ENCODE assay signal across 8 cellular contexts in genomic region chr3:179071161-179071568, GRCh38. TPM values are rescaled to one million over a fixed set of nuclear protein-coding genes. Genes with fewer than 3 reads are reported as not detected.
DNase-seq lines count a peak whose midpoint lies in the region; ATAC-seq and TF ChIP-seq lines count a peak whose summit lies in the region.

No MANE protein-coding gene starts in this region.

- peak overlapping the region; percentile 89 for H3K4me2 ChIP-seq in PC-3 (ENCODE audit: low read length)

- CTCF ChIA-PET in PC-3 (lab: Charles Lee), result no interaction called here

- intact Hi-C loops in heart right ventricle (cut with DNase I), result loop anchor here in 4 of 10 donors (5.0 to 10.0 kb wide), 4 partner anchors 46 to 251 kb away; partner anchors contain the start of genes PIK3CA (in 1 of the 4) and ZNF639 (in 1 of the 4)
- intact Hi-C loops in Right ventricle myocardium inferior (cut with DNase I), result loop anchor here (5.0 kb wide), 2 partner anchors 49 to 76 kb away; partner anchors contain the start of gene PIK3CA
- intact Hi-C loops in PC-3 (cut with micrococcal nuclease), result loop anchor here (2.0 to 5.0 kb wide), 2 partner anchors 36 to 56 kb away; no protein-coding TSS in a partner anchor
- intact Hi-C loops in head of caudate nucleus (cut with DNase I), result loop anchor here (2.0 to 5.0 kb wide), 3 partner anchors 54 to 252 kb away; partner anchors contain the start of genes PIK3CA and ZNF639
- intact Hi-C loops in sigmoid colon (cut with DNase I), result loop anchor here (2.0 to 10.0 kb wide), 4 partner anchors 28 to 254 kb away; partner anchors contain the start of genes PIK3CA and ZNF639

- H2AFZ ChIP-seq in PC-3 (ENCODE audit: low read length), result peak overlapping the region; percentile 99

- DNase-seq in heart right ventricle (no peak), Right ventricle myocardium inferior (ENCODE audit: missing footprints) (no peak), PC-3 (peak; percentile 38), head of caudate nucleus (peak in 33 of 42 donors; percentile 39 to 74 (median 55)), sigmoid colon (peak; percentile 69), NCI-H2029 (lab: John Stamatoyannopoulos, UW) (no peak)
- DNase-seq in activated naive CD4-positive, alpha-beta T cell treated with Interleukin-2 at 50 U/mL for 16 hours, result peak; percentile 74

- WGBS in heart right ventricle, 2 donors, result 4% methylated on average over 21 of the region's 21 CpGs
- 2 to 4% methylated on average over 21 of the region's 21 CpGs for WGBS in sigmoid colon, 2 donors

- no peaks in the 10 kb centered on the region for H4K20me1 ChIP-seq in PC-3 (ENCODE audit: low read length)

- no peak for TF ChIP-seq CTCF in heart right ventricle (IDR thresholded peaks at IDR 0.05)
- TF ChIP-seq CTCF in PC-3 (conservative IDR thresholded peaks at IDR 0.05; ENCODE audit: low read depth, low read length), result no peak
- no peak for TF ChIP-seq CTCF in sigmoid colon (IDR thresholded peaks at IDR 0.05)

- H3K36me3 ChIP-seq in heart right ventricle (peaks cover 0 to 16% (median 6%) of the 10 kb centered on the region in 9 donors), PC-3 (ENCODE audit: low read depth, low read length) (no peaks in the 10 kb centered on the region), sigmoid colon (peaks cover 0 to 13% (median 9%) of the 10 kb centered on the region in 4 donors)

- TF ChIP-seq EP300 in sigmoid colon (IDR thresholded peaks at IDR 0.05), result no peak

- no peak for TF ChIP-seq POLR2A in sigmoid colon (IDR thresholded peaks at IDR 0.05)

- H3K27me3 ChIP-seq in heart right ventricle (no peaks in the 10 kb centered on the region), PC-3 (ENCODE audit: low read length) (no peaks in the 10 kb centered on the region), sigmoid colon (no peaks in the 10 kb centered on the region)

- ATAC-seq in heart right ventricle (peak in 6 of 8 donors; percentile 3 to 23 (median 12)), Right ventricle myocardium inferior (no peak), HG03066 (IDR thresholded peaks at IDR 0.05; ENCODE audit: low read depth, unreplicated experiment) (peak; percentile 43), PC-3 (peak; percentile 40; the same call in 1 of the 2 replicates)

- H3K4me3 ChIP-seq in heart right ventricle (peak overlapping the region; percentile 64 to 92 (median 77)), PC-3 (ENCODE audit: low read length) (peak overlapping the region; percentile 82), sigmoid colon (peak overlapping the region; percentile 60 to 92 (median 75))

- no TSS peak for BruUV-seq in PC-3 (replicated peaks; lab: Mats Ljungman, UMichigan)

- peak overlapping the region; percentile 75 for H3K9ac ChIP-seq in PC-3 (ENCODE audit: low read length)

- H3K79me2 ChIP-seq in PC-3 (ENCODE audit: low read length), result peaks cover 15% of the 10 kb centered on the region

- H3K27ac ChIP-seq in heart right ventricle, result peak overlapping the region; percentile 53 to 97 (median 90)
- H3K27ac ChIP-seq in PC-3 (ENCODE audit: low read length), result no peak overlapping the region
- H3K27ac ChIP-seq in sigmoid colon, result peak overlapping the region; percentile 87 to 96 (median 92)

- H3K9me3 ChIP-seq in heart right ventricle (no peaks in the 10 kb centered on the region), PC-3 (ENCODE audit: low read length) (no peaks in the 10 kb centered on the region), sigmoid colon (no peaks in the 10 kb centered on the region)

- POLR2A ChIA-PET in PC-3 (lab: Charles Lee; ENCODE audit: unreplicated experiment), result no interaction called here

- H3K9me2 ChIP-seq in PC-3 (replicated peaks; ENCODE audit: low read length), result no peaks in the 10 kb centered on the region

- H3K4me1 ChIP-seq in heart right ventricle (peaks cover 0 to 48% (median 25%) of the 10 kb centered on the region in 9 donors), PC-3 (ENCODE audit: insufficient read depth, low read length) (peaks cover 9% of the 10 kb centered on the region), sigmoid colon (peaks cover 0 to 29% (median 22%) of the 10 kb centered on the region in 4 donors)

- H3F3A ChIP-seq in PC-3 (ENCODE audit: low read length, unreplicated experiment), result no peaks in the 10 kb centered on the region

RNA-seq across cellular contexts. Expression of gene ZMAT3, which starts 0.4 kb away (rescaled TPM):
- 10 to 100 TPM; 10.1 to 18.2 (median 13.1) TPM for total RNA-seq in heart right ventricle
- polyA plus RNA-seq in heart right ventricle, result 1 to 10 TPM; 1.8 to 2.1 TPM
- 11.1 TPM for total RNA-seq in Right ventricle myocardium inferior
- 2.0 and 2.9 TPM in 2 replicates for total RNA-seq in PC-3 (2014; rRNA removed)
- 10 to 100 TPM; 12.4 to 16.9 (median 14.7) TPM for total RNA-seq in sigmoid colon
- 1 to 10 TPM; 2.4 to 3.8 (median 3.0) TPM for polyA plus RNA-seq in sigmoid colon

Comparison
In these comparisons a context has a peak if more than half of its experiments do, and no peak if none do; other contexts are left out.
1. DNase-seq: peak in PC-3 (single experiment), activated naive CD4-positive, alpha-beta T cell treated with Interleukin-2 at 50 U/mL for 16 hours (single experiment), head of caudate nucleus (33 of 42) and sigmoid colon (single experiment); none in heart right ventricle (0 of 2), Right ventricle myocardium inferior (single experiment) and NCI-H2029 (single experiment).
2. Peak in every context shown above with its lines, with median percentiles within 50 percentile points of each other: H3K4me3 ChIP-seq.